15 cellular contexts compared by ENCODE assay signal in genomic region chr11:47188262-47188661, GRCh38. TPM values are rescaled to one million over a fixed set of nuclear protein-coding genes. Genes with fewer than 3 reads are reported as not detected.
DNase-seq lines count a peak whose midpoint lies in the region; ATAC-seq and TF ChIP-seq lines count a peak whose summit lies in the region.
"Had no signal": no experiment of that assay in that cellular context is flagged by ENCODE, and none has a peak within 500 bp of the region (broad histone marks: within the 10 kb centered on the region; RNA-seq: fewer than 3 reads in every experiment).

No MANE protein-coding gene starts in this region.

- H3K36me3 ChIP-seq in adipocyte (ENCODE audit: control insufficient read depth, insufficient read depth, low read length, severe bottlenecking) (no peaks in the 10 kb centered on the region), left lung (no peaks in the 10 kb centered on the region), skeletal muscle tissue (ENCODE audit: control insufficient read depth in 3 of 3, insufficient read depth in 3 of 3, low read length in 3 of 3) (peaks cover 0 to 8% (median 2%) of the 10 kb centered on the region in 3 donors)

- DNase-seq in H9, result no peak
- DNase-seq in adipocyte (ENCODE audit: low read depth), result peak; percentile 58
- no peak for DNase-seq in left lung
- DNase-seq in C1 segment of cervical spinal cord (lab: John Stamatoyannopoulos, UW), result no peak
- DNase-seq in AG08395 (ENCODE audit: low spot score), result no peak
- DNase-seq in HT-29 (ENCODE audit: low spot score), result no peak
- DNase-seq: activated CD4-positive, alpha-beta T cell treated with anti-CD3 and anti-CD28 coated beads, Interleukin-2, amount 10 ng/mL, durations not matched to agents 7 days and 5 days; CD4-positive, alpha-beta memory T cell; NCI-H1105 treated with DMSO at 0.1 percent for 48 hours; NCI-H510A; stimulated activated CD4-positive, alpha-beta T cell treated with anti-CD3 and anti-CD28 coated beads, Interleukin-4, amount 100 ng/mL, for 24 hours; stimulated activated naive CD4-positive, alpha-beta T cell treated with Interleukin-2 at 50 U/mL for 16 hours; T-helper 17 cell had no signal

- H3K18ac ChIP-seq in H9 (ENCODE audit: insufficient read length, low read depth, low read length), result no peak overlapping the region

- H2BK15ac ChIP-seq in H9 (ENCODE audit: low read depth, low read length), result no peak overlapping the region

- no peaks in the 10 kb centered on the region for H4K20me1 ChIP-seq in H9 (ENCODE audit: control insufficient read depth, insufficient read depth, insufficient read length)

- H3K9me3 ChIP-seq in H9 (ENCODE audit: control insufficient read depth, low read depth, low read length) (no peaks in the 10 kb centered on the region), adipocyte (ENCODE audit: control insufficient read depth, low read length) (no peaks in the 10 kb centered on the region), left lung (no peaks in the 10 kb centered on the region), skeletal muscle tissue (ENCODE audit: control insufficient read depth in 3 of 3, low read length in 3 of 3) (no peaks in the 10 kb centered on the region)

- H3K9me3 Mint-ChIP-seq in H9, result no peaks in the 10 kb centered on the region
- H3K9me3 Mint-ChIP-seq: activated CD4-positive, alpha-beta T cell treated with anti-CD3 and anti-CD28 coated beads, Interleukin-2, amount 10 ng/mL, durations not matched to agents 7 days and 5 days had no signal

- peaks cover 28% of the 10 kb centered on the region for H3K27me3 Mint-ChIP-seq in H9 (ENCODE audit: low read depth)

- intact Hi-C loops in left lung (cut with DNase I), result no loop called here

- no peak overlapping the region for H3K56ac ChIP-seq in H9 (ENCODE audit: insufficient read length, low read depth, low read length)

- WGBS in H9 (ENCODE audit: extremely low coverage, insufficient read length, low lambda C conversion rate), result no CpG with 5 or more reads among the region's 1 CpG

- H4K91ac ChIP-seq in H9 (ENCODE audit: insufficient read length, low read depth, low read length), result no peak overlapping the region

- H3K9ac ChIP-seq in H9 (ENCODE audit: extremely low read depth, insufficient read length, low read length), result no peak overlapping the region
- H3K9ac ChIP-seq in adipocyte (ENCODE audit: low read length), result no peak overlapping the region
- H3K9ac ChIP-seq in skeletal muscle tissue (ENCODE audit: low read depth in 1 of 3, low read length in 3 of 3), result peak overlapping the region; percentile 90 to 100 (median 93)

- H2BK12ac ChIP-seq in H9 (ENCODE audit: insufficient read length, low read depth, low read length), result no peak overlapping the region

- H3K4me3 ChIP-seq in adipocyte (ENCODE audit: low read length) (no peak overlapping the region), left lung (no peak overlapping the region), skeletal muscle tissue (ENCODE audit: low read length in 3 of 3) (peak overlapping the region in 2 of 3 donors; percentile 68 to 94)

- H2BK20ac ChIP-seq in H9 (ENCODE audit: low read depth, low read length, poor library complexity, severe bottlenecking), result no peak overlapping the region

- H2AK5ac ChIP-seq in H9 (ENCODE audit: insufficient read length, low read length), result no peak overlapping the region

- H3K27me3 ChIP-seq in H9 (ENCODE audit: insufficient read depth, low read length), result no peaks in the 10 kb centered on the region
- H3K27me3 ChIP-seq in adipocyte (replicated peaks; ENCODE audit: control insufficient read depth, insufficient read depth, low read length), result no peaks in the 10 kb centered on the region
- peaks cover 4 to 58% of the 10 kb centered on the region in 2 donors for H3K27me3 ChIP-seq in left lung
- no peaks in the 10 kb centered on the region for H3K27me3 ChIP-seq in skeletal muscle tissue (ENCODE audit: control insufficient read depth in 3 of 3, insufficient read depth in 3 of 3, low read length in 3 of 3)

- H2BK120ac ChIP-seq in H9 (ENCODE audit: low read depth, low read length, poor library complexity, severe bottlenecking), result no peak overlapping the region

- H3K27ac ChIP-seq in H9 (ENCODE audit: insufficient read length, low read depth, low read length) (no peak overlapping the region), left lung (peak overlapping the region; percentile 35 to 49), skeletal muscle tissue (ENCODE audit: low read depth, low read length) (peak overlapping the region; percentile 99)

- H4K8ac ChIP-seq in H9 (replicated peaks; ENCODE audit: insufficient read length, low read depth, low read length), result no peak overlapping the region

- H3K4me2 ChIP-seq in H9 (ENCODE audit: insufficient read depth, insufficient read length, low read length), result no peak overlapping the region

- H3K27ac Mint-ChIP-seq in H9, result no peak overlapping the region
- H3K27ac Mint-ChIP-seq: activated CD4-positive, alpha-beta T cell treated with anti-CD3 and anti-CD28 coated beads, Interleukin-2, amount 10 ng/mL, durations not matched to agents 7 days and 5 days; T-helper 17 cell had no signal

- no peak overlapping the region for H3K23ac ChIP-seq in H9 (ENCODE audit: insufficient read length, low read depth, low read length)

- peaks cover 14% of the 10 kb centered on the region for H3K23me2 ChIP-seq in H9 (ENCODE audit: insufficient read length, low read depth, low read length, poor library complexity, severe bottlenecking)

- H3K4me1 ChIP-seq in H9 (ENCODE audit: insufficient read depth, low read length) (no peaks in the 10 kb centered on the region), adipocyte (ENCODE audit: control insufficient read depth, insufficient read depth, low read length) (peaks cover 30% of the 10 kb centered on the region), left lung (peaks cover 18 to 30% of the 10 kb centered on the region in 2 donors), skeletal muscle tissue (ENCODE audit: control insufficient read depth in 3 of 3, insufficient read depth in 3 of 3, low read length in 3 of 3) (peaks cover 39 to 50% (median 40%) of the 10 kb centered on the region in 3 donors)

- H3T11ph ChIP-seq in H9 (ENCODE audit: low read length), result no peak overlapping the region

- no peak overlapping the region for H3K14ac ChIP-seq in H9 (ENCODE audit: insufficient read depth, low read length)

- no peaks in the 10 kb centered on the region for H3K79me2 ChIP-seq in H9 (ENCODE audit: insufficient read depth, low read length)

- no peak overlapping the region for H2BK5ac ChIP-seq in H9 (ENCODE audit: insufficient read length, low read length)

- H3K4me1 Mint-ChIP-seq in H9, result peaks cover 18 to 29% of the 10 kb centered on the region in 2 experiments

- H3K79me1 ChIP-seq in H9 (ENCODE audit: insufficient read depth, low read depth, low read length, poor library complexity, severe bottlenecking), result no peaks in the 10 kb centered on the region

- peaks cover 0 to 6% (median 5%) of the 10 kb centered on the region in 3 experiments; a peak in 4 of 7 replicates for H3K36me3 Mint-ChIP-seq in H9 (ENCODE audit: insufficient read depth in 1 of 3, low read depth in 3 of 3)
- H3K36me3 Mint-ChIP-seq: CD4-positive, alpha-beta memory T cell had no signal

- H4K5ac ChIP-seq in H9 (ENCODE audit: insufficient read length, low read depth, low read length), result no peak overlapping the region

- H3K4ac ChIP-seq in H9 (ENCODE audit: low read depth, low read length), result no peak overlapping the region

- no peak overlapping the region for H2AFZ ChIP-seq in H9 (ENCODE audit: low read length)

- peak overlapping the region; percentile 71 to 91; a peak in 2 of 5 replicates for H3K4me3 Mint-ChIP-seq in H9
- H3K4me3 Mint-ChIP-seq: activated CD4-positive, alpha-beta T cell treated with anti-CD3 and anti-CD28 coated beads, Interleukin-2, amount 10 ng/mL, durations not matched to agents 7 days and 5 days; T-helper 17 cell had no signal

- no peak for ATAC-seq in left lung
- ATAC-seq in GM21360 (IDR thresholded peaks at IDR 0.05; ENCODE audit: unreplicated experiment), result no peak
- ATAC-seq: T-helper 17 cell had no signal

- TF ChIP-seq CTCF in H9 (conservative IDR thresholded peaks at IDR 0.05) (no peak), left lung (IDR thresholded peaks at IDR 0.05) (no peak)

RNA-seq across cellular contexts. Expression of gene PACSIN3, which starts 2.0 kb away (rescaled TPM):
- 62.2 and 63.0 TPM in 2 replicates for total RNA-seq in H9 (2021)
- 10 to 100 TPM; 32.9 to 44.2 TPM for total RNA-seq in left lung
- 127 TPM for total RNA-seq in skeletal muscle tissue
- 2.6 and 3.7 TPM in 2 replicates for total RNA-seq in HT-29 (2014; rRNA removed; shearing (Covaris generic))

RNA-seq across cellular contexts. Expression of gene ARFGAP2, which starts 11.6 kb away (rescaled TPM):
- total RNA-seq in H9 (2021) (65.1 and 72.3 TPM in 2 replicates), left lung (10 to 100 TPM; 79.1 to 86.3 TPM), skeletal muscle tissue (105 TPM)
- 162 and 181 TPM in 2 replicates for total RNA-seq in HT-29 (2014; rRNA removed; shearing (Covaris generic))

RNA-seq across cellular contexts. Expression of gene DDB2, which starts 26.5 kb away (rescaled TPM):
- 65.0 and 67.0 TPM in 2 replicates for total RNA-seq in H9 (2021)
- total RNA-seq in left lung, result 10 to 100 TPM; 32.0 to 33.1 TPM
- total RNA-seq in skeletal muscle tissue, result 7.8 TPM
- total RNA-seq in HT-29 (2014; rRNA removed; shearing (Covaris generic)), result 17.1 and 25.7 TPM in 2 replicates

Comparison
In these comparisons a context has a peak if more than half of its experiments do, and no peak if none do; other contexts are left out.
1. H3K9ac ChIP-seq: peak in skeletal muscle tissue (3 of 3); none in H9 (single experiment) and adipocyte (single experiment).
2. H3K4me3 ChIP-seq: peak in skeletal muscle tissue (2 of 3); none in adipocyte (single experiment) and left lung (0 of 2).